In the genomic region with DNA sequence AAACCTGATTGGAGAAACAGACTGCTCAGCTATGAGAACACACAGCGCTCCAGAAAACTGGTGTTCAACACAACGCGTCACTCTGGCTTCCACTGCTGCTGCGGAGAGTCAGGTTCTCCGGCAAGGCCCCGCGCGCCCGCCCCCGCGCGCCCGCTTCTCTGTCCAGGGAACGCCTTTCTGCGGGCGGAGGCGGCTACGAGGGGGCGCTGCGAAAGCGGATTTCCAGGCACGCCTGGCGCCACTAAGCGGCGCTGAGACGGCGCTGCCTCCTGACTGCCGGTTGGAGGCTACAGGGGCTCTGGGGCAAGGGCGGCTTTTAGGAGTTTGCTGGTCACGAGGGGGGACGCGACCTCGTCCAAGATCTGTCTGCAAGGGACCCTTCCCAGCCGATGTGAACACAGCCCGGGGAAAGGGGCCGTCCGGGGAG, we compare ENCODE assay signal across 8 cellular contexts. TPM values are rescaled to one million over a fixed set of nuclear protein-coding genes. Genes with fewer than 3 reads are reported as not detected.
DNase-seq lines count a peak whose midpoint lies in the region; ATAC-seq, FAIRE-seq and TF ChIP-seq lines count a peak whose summit lies in the region.
"Not testable (repeated sequence)": the region's sequence is repeated elsewhere in the genome, so short reads cannot be mapped to it uniquely, and the experiment has no call there.

No MANE protein-coding gene starts in this region.

- TF ChIP-seq CTCF in bronchial epithelial cell (IDR thresholded peaks at IDR 0.05; ENCODE audit: insufficient read depth, low read length, severe bottlenecking) = peak; percentile 35
- peak; percentile 27 for TF ChIP-seq CTCF in left ventricle myocardium inferior (IDR thresholded peaks at IDR 0.05; ENCODE audit: borderline replicate concordance)
- TF ChIP-seq CTCF in neural cell (IDR thresholded peaks at IDR 0.05; ENCODE audit: poor library complexity, severe bottlenecking) = peak; percentile 49

- CTCF ChIA-PET in activated CD4-positive, alpha-beta T cell treated with anti-CD3 and anti-CD28 coated beads for 36 hours (lab: Charles Lee) = interaction anchor here (0.5 kb wide), 1 partner anchor 21 kb away, joined by 3 read pairs; no protein-coding TSS in a partner anchor

- ATAC-seq in HG02763 (IDR thresholded peaks at IDR 0.05; ENCODE audit: unreplicated experiment) = peak; percentile 61
- ATAC-seq in activated CD4-positive, alpha-beta T cell treated with anti-CD3 and anti-CD28 coated beads for 36 hours = peak; percentile 93

- not testable (repeated sequence) for H3K27me3 ChIP-seq in bronchial epithelial cell (ENCODE audit: control insufficient read depth, insufficient read depth, low read length); left ventricle myocardium inferior (ENCODE audit: low read depth); neural cell (ENCODE audit: insufficient read depth, low read depth, low read length)

- H3K4me1 ChIP-seq in left ventricle myocardium inferior = not testable (repeated sequence)

- DNase-seq in DMS53 (lab: John Stamatoyannopoulos, UW) (peak; percentile 69), NCI-H460 (ENCODE audit: extremely low read depth, low read depth) (peak; percentile 5), bronchial epithelial cell (ENCODE audit: low read depth) (peak; percentile 68), left ventricle myocardium inferior (peak; percentile 45), superior temporal gyrus (ENCODE audit: extremely low spot score) (peak; percentile 35)
- DNase-seq in activated CD4-positive, alpha-beta T cell treated with anti-CD3 and anti-CD28 coated beads for 36 hours = peak; percentile 66

- FAIRE-seq in bronchial epithelial cell (lab: Jason Lieb, UNC) = not testable (repeated sequence)

- intact Hi-C loops in activated CD4-positive, alpha-beta T cell treated with anti-CD3 and anti-CD28 coated beads for 36 hours (cut with DNase I, micrococcal nuclease); left ventricle myocardium inferior (cut with micrococcal nuclease): not testable (repeated sequence)

- not testable (repeated sequence) for H3F3A ChIP-seq in neural cell (ENCODE audit: insufficient read depth, low read length, poor library complexity, severe bottlenecking)

- not testable (repeated sequence) for H3K9me3 Mint-ChIP-seq in activated CD4-positive, alpha-beta T cell treated with anti-CD3 and anti-CD28 coated beads for 36 hours (ENCODE audit: low read depth)

- not testable (repeated sequence) for H3K27ac Mint-ChIP-seq in activated CD4-positive, alpha-beta T cell treated with anti-CD3 and anti-CD28 coated beads for 36 hours

- not testable (repeated sequence) for H3K27me3 Mint-ChIP-seq in activated CD4-positive, alpha-beta T cell treated with anti-CD3 and anti-CD28 coated beads for 36 hours

- not testable (repeated sequence) for H3K4me1 Mint-ChIP-seq in activated CD4-positive, alpha-beta T cell treated with anti-CD3 and anti-CD28 coated beads for 36 hours

- H4K20me1 ChIP-seq in neural cell (ENCODE audit: insufficient read depth) = not testable (repeated sequence)

- not testable (repeated sequence) for TF ChIP-seq EP300 in neural cell (conservative IDR thresholded peaks at IDR 0.05; ENCODE audit: poor library complexity, severe bottlenecking)

- not testable (repeated sequence) for H3K36me3 Mint-ChIP-seq in activated CD4-positive, alpha-beta T cell treated with anti-CD3 and anti-CD28 coated beads for 36 hours (ENCODE audit: low read depth)

- not testable (repeated sequence) for TF ChIP-seq RAD21 in neural cell (conservative IDR thresholded peaks at IDR 0.05)

- not testable (repeated sequence) for H3K9ac ChIP-seq in neural cell (ENCODE audit: low read length)

- POLR2A ChIA-PET in activated CD4-positive, alpha-beta T cell treated with anti-CD3 and anti-CD28 coated beads for 36 hours (lab: Charles Lee) = not testable (repeated sequence)

- not testable (repeated sequence) for H3K27ac ChIP-seq in left ventricle myocardium inferior (replicated peaks); neural cell (ENCODE audit: low read length)

- H3K79me2 ChIP-seq in neural cell (replicated peaks; ENCODE audit: insufficient read depth, low read length) = not testable (repeated sequence)

- not testable (repeated sequence) for H3K9me3 ChIP-seq in left ventricle myocardium inferior (replicated peaks); neural cell (ENCODE audit: low read length)

- not testable (repeated sequence) for H3K4me3 Mint-ChIP-seq in activated CD4-positive, alpha-beta T cell treated with anti-CD3 and anti-CD28 coated beads for 36 hours

- H3K4me2 ChIP-seq in neural cell (ENCODE audit: low read length) = not testable (repeated sequence)

- not testable (repeated sequence) for H3K4me3 ChIP-seq in bronchial epithelial cell (ENCODE audit: low read depth, low read length)
- H3K4me3 ChIP-seq in left ventricle myocardium inferior (peak overlapping the region; percentile 51), neural cell (ENCODE audit: low read length) (peak overlapping the region; percentile 47)

- H3K36me3 ChIP-seq in bronchial epithelial cell (ENCODE audit: control insufficient read depth, insufficient read depth, low read length); left ventricle myocardium inferior; neural cell (ENCODE audit: insufficient read depth, low read length): not testable (repeated sequence)

- not testable (repeated sequence) for H2AFZ ChIP-seq in neural cell (ENCODE audit: low read depth, low read length)

- not testable (repeated sequence) for H3K9me2 ChIP-seq in neural cell (ENCODE audit: insufficient read depth, low read length)

RNA-seq across cellular contexts. Expression of a gene that starts 22.6 kb away (rescaled TPM):
- total RNA-seq in NCI-H460 (2014; rRNA removed; shearing (Covaris generic)) = not detected in 2 replicates
- not detected in 2 replicates for polyA plus RNA-seq in NCI-H460 (2014; cell fraction: nucleus; rRNA removed)
- total RNA-seq in activated CD4-positive, alpha-beta T cell treated with anti-CD3 and anti-CD28 coated beads for 36 hours = not detected
- 79.4 and 176 TPM in 2 replicates for total RNA-seq in bronchial epithelial cell
- total RNA-seq in left ventricle myocardium inferior = not detected
- polyA plus RNA-seq in neural cell = not detected in 2 replicates
- polyA minus RNA-seq in neural cell = not detected in 2 replicates

RNA-seq across cellular contexts. Expression of a gene that starts 30.2 kb away (rescaled TPM):
- not detected in 2 replicates for total RNA-seq in NCI-H460 (2014; rRNA removed; shearing (Covaris generic))
- not detected in 2 replicates for polyA plus RNA-seq in NCI-H460 (2014; cell fraction: nucleus; rRNA removed)
- not detected for total RNA-seq in activated CD4-positive, alpha-beta T cell treated with anti-CD3 and anti-CD28 coated beads for 36 hours
- total RNA-seq in bronchial epithelial cell (1.4 TPM in 1 of 2 replicates, not detected in the other), left ventricle myocardium inferior (not detected)
- polyA plus RNA-seq in neural cell = not detected in 2 replicates
- not detected in 2 replicates for polyA minus RNA-seq in neural cell

Comparison
In these comparisons a context has a peak if more than half of its experiments do, and no peak if none do; other contexts are left out.
1. DNase-seq: peak in every context shown above with its lines; median percentile 69 in DMS53; 68 in bronchial epithelial cell; 66 in activated CD4-positive, alpha-beta T cell treated with anti-CD3 and anti-CD28 coated beads for 36 hours; 45 in left ventricle myocardium inferior; 35 in superior temporal gyrus; 5 in NCI-H460.
2. RNA of a gene that starts 22.6 kb away (total RNA-seq): 79.4 to 176 TPM in bronchial epithelial cell; not detected in activated CD4-positive, alpha-beta T cell treated with anti-CD3 and anti-CD28 coated beads for 36 hours, not detected in NCI-H460 and not detected in left ventricle myocardium inferior (single experiment); every median in the first group is over 10 times any median in the second.
3. Peak in every context shown above with its lines, with median percentiles within 50 percentile points of each other: CTCF ChIP-seq.